Comparison of ENCODE assay signal across 26 cellular contexts in the genomic region with DNA sequence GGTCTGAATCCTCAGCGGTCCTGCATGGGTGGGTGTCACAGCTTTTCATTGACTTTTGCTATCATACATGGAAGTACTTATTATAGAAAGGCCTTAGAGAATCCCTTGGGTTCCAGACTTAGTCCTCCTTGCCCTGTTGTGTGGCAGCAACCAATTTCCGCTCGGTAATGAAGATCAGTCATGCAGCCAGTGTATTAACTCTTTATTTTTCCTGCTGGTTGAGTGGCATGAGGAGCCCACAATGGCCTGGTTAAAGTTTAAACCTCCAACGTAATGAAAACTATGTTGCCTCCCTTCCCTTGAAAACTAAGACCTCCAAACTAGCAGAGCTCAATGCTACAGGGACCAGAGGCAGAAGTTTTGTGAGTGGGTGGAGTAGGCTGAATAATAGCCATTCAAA. TPM values are rescaled to one million over a fixed set of nuclear protein-coding genes. Genes with fewer than 3 reads are reported as not detected.
"Had no signal": no experiment of that assay in that cellular context is flagged by ENCODE, and none has a peak within 500 bp of the region (broad histone marks: within the 10 kb centered on the region; RNA-seq: fewer than 3 reads in every experiment).

No MANE protein-coding gene starts in this region.

- H3K4me3 ChIP-seq: coronary artery, esophagus muscularis mucosa, gastroesophageal sphincter, heart right ventricle, prostate gland, skin epidermis, thoracic aorta, tibial nerve, upper lobe of left lung had no signal

- ATAC-seq: foreskin keratinocyte; gastroesophageal sphincter; heart right ventricle; left lobe of liver; naive thymus-derived CD4-positive, alpha-beta T cell; right cardiac atrium; stimulated activated naive B cell treated with anti-CD40 and anti-IgM and Interleukin-4, amounts not matched to agents 10 μg/mL and 1 μg/mL and 100 μg/mL, for 72 hours had no signal

- DNase-seq: effector memory CD4-positive, alpha-beta T cell; foreskin keratinocyte; glutamatergic neuron; heart right ventricle; hippocampal formation; mesendoderm; midbrain; naive thymus-derived CD4-positive, alpha-beta T cell; nephron progenitor cell; nucleus accumbens; right cardiac atrium; stimulated activated CD4-positive, alpha-beta T cell treated with anti-CD3 and anti-CD28 coated beads, Interleukin-15, amount 100 ng/mL, for 24 hours; stimulated activated CD4-positive, alpha-beta T cell treated with anti-CD3 and anti-CD28 coated beads, Interleukin-2, amount 100 ng/mL, for 48 hours; stimulated activated naive B cell treated with anti-CD40 and anti-IgM and Interleukin-4, amounts not matched to agents 10 μg/mL and 1 μg/mL and 100 μg/mL, for 72 hours; upper lobe of left lung had no signal

- H3K4me1 ChIP-seq: foreskin keratinocyte, heart right ventricle, prostate gland, tibial nerve, upper lobe of left lung had no signal

- H3K4me3 Mint-ChIP-seq: nephron progenitor cell; stimulated activated naive B cell treated with anti-CD40 and anti-IgM and Interleukin-4, amounts not matched to agents 10 μg/mL and 1 μg/mL and 100 μg/mL, for 72 hours; stimulated activated naive CD8-positive, alpha-beta T cell treated with anti-CD3 and anti-CD28 coated beads, Interleukin-15, Interleukin-2, amounts not matched to agents 100 ng/mL and 50 ng/mL, for 24 hours had no signal

- H3K36me3 ChIP-seq: heart right ventricle, prostate gland, tibial nerve, upper lobe of left lung had no signal

- H3K27me3 Mint-ChIP-seq: stimulated activated naive CD8-positive, alpha-beta T cell treated with anti-CD3 and anti-CD28 coated beads, Interleukin-15, Interleukin-2, amounts not matched to agents 100 ng/mL and 50 ng/mL, for 24 hours had no signal

- H3K27ac Mint-ChIP-seq: nephron progenitor cell; stimulated activated naive B cell treated with anti-CD40 and anti-IgM and Interleukin-4, amounts not matched to agents 10 μg/mL and 1 μg/mL and 100 μg/mL, for 72 hours; stimulated activated naive CD8-positive, alpha-beta T cell treated with anti-CD3 and anti-CD28 coated beads, Interleukin-15, Interleukin-2, amounts not matched to agents 100 ng/mL and 50 ng/mL, for 24 hours had no signal

- H3K9me3 Mint-ChIP-seq: stimulated activated naive CD8-positive, alpha-beta T cell treated with anti-CD3 and anti-CD28 coated beads, Interleukin-15, Interleukin-2, amounts not matched to agents 100 ng/mL and 50 ng/mL, for 24 hours had no signal

- H3K27ac ChIP-seq: coronary artery, esophagus muscularis mucosa, foreskin keratinocyte, gastroesophageal sphincter, heart right ventricle, prostate gland, skin epidermis, thoracic aorta, tibial nerve, upper lobe of left lung had no signal

- H3K9me3 ChIP-seq: gastroesophageal sphincter, prostate gland, thoracic aorta, upper lobe of left lung had no signal

- H3K27me3 ChIP-seq: esophagus muscularis mucosa, gastroesophageal sphincter, upper lobe of left lung had no signal

RNA-seq across cellular contexts. Expression of gene KCNQ4, which starts 58.6 kb away (rescaled TPM):
- total RNA-seq: dermis blood vessel endothelial cell, foreskin keratinocyte, lung microvascular endothelial cell had no signal
